In genomic region chr12:4879481-4879880, GRCh38 we compare ENCODE assay signal across 12 cellular contexts. TPM values are rescaled to one million over a fixed set of nuclear protein-coding genes. Genes with fewer than 3 reads are reported as not detected.
"Had no signal": no experiment of that assay in that cellular context is flagged by ENCODE, and none has a peak within 500 bp of the region (broad histone marks: within the 10 kb centered on the region; RNA-seq: fewer than 3 reads in every experiment).

No MANE protein-coding gene starts in this region.

RNA-seq across cellular contexts. Expression of gene KCNA1, which starts 30.2 kb away (rescaled TPM):
- total RNA-seq: OCI-LY7, PC-3, PC-9, Peyer's patch, Right ventricle myocardium inferior, Right ventricle myocardium superior, RPMI7951, SJCRH30, SJSA1, SK-MEL-5, T-cell had no signal
- polyA plus RNA-seq: SK-N-SH had no signal
